ENCODE assay signal across 24 cellular contexts in the genomic region with DNA sequence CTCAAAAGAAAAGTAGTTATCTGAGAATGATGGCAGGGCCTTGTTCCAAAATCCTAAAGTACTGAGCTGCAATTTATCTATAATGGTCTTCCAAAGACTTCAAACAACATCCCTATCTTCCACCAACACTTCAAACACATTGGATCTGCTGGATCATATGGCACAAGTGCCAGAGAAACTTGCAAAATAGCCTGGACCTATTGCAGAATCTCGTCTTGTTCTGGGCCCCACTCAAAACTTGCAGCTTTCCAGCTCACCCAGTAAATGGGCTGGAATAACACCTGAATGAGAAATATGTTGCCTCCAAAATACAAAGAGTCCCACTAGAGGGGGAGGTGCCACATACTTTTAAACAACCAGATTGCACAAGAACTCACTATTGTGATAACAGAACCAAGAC.
"Had no signal": no experiment of that assay in that cellular context is flagged by ENCODE, and none has a peak within 500 bp of the region (broad histone marks: within the 10 kb centered on the region; RNA-seq: fewer than 3 reads in every experiment).

No MANE protein-coding gene starts in this region.

- DNase-seq: activated CD4-positive, alpha-beta memory T cell treated with anti-CD3 and anti-CD28 coated beads, Interleukin-2, amount 10 ng/mL, durations not matched to agents 7 days and 5 days; activated CD4-positive, alpha-beta T cell treated with anti-CD3 and anti-CD28 coated beads for 1 hour; activated CD4-positive, alpha-beta T cell treated with anti-CD3 and anti-CD28 coated beads for 4 hours; activated CD4-positive, alpha-beta T cell treated with anti-CD3 and anti-CD28 coated beads, Interleukin-2, amount 10 ng/mL, durations not matched to agents 7 days and 5 days; activated CD4-positive, alpha-beta T cell treated with anti-CD3 and anti-CD28 coated beads, Interleukin-2, amount 50 U/mL, for 4 hours; activated CD8-positive, alpha-beta memory T cell treated with anti-CD3 and anti-CD28 coated beads, Interleukin-2, amount 50 U/mL, for 48 hours; activated gamma-delta T cell; activated naive CD4-positive, alpha-beta T cell; activated naive CD4-positive, alpha-beta T cell treated with anti-CD3 and anti-CD28 coated beads, Interleukin-2, amount 10 ng/mL, durations not matched to agents 7 days and 5 days; activated naive CD8-positive, alpha-beta T cell treated with anti-CD3 and anti-CD28 coated beads, Interleukin-2, amount 10 ng/mL, durations not matched to agents 7 days and 5 days; activated T-cell treated with anti-CD3 and anti-CD28 coated beads for 4 hours; activated T-cell treated with anti-CD3 and anti-CD28 coated beads, Interleukin-2, amount 50 U/mL, for 24 hours; activated T-cell treated with anti-CD3 and anti-CD28 coated beads, Interleukin-2, amount 50 U/mL, for 72 hours; central memory CD4-positive, alpha-beta T cell; cerebellar nuclear complex; colonic mucosa; effector CD8-positive, alpha-beta T cell; esophagus squamous epithelium; foreskin melanocyte; head of caudate nucleus; T-helper 2 cell had no signal

- ATAC-seq: activated naive CD4-positive, alpha-beta T cell treated with anti-CD3 and anti-CD28 coated beads, Interleukin-2, amount 50 U/mL, for 72 hours; activated T-cell treated with anti-CD3 and anti-CD28 coated beads, Interleukin-2, amount 50 U/mL, for 72 hours; gastroesophageal sphincter; WTC11 had no signal
